ENCODE assay signal across 18 cellular contexts in the genomic region with DNA sequence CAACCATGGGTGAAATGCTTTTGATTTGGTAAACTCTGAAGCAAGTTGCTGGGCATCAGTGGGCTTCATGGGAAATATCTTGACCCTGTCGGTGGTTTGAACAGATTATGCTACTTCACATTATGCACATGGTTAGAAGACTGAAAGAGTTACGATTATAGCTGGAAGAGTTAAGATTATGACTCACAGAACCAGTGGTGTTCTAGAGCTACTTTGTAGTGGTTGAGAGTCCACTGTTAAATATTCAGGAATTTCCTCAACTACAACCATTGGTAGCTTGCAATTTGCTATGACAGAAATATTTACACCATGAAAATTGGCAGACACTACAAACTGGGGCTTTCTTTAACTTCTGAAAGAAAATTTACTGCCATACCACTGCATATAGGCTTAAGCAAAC.
"Had no signal": no experiment of that assay in that cellular context is flagged by ENCODE, and none has a peak within 500 bp of the region (broad histone marks: within the 10 kb centered on the region; RNA-seq: fewer than 3 reads in every experiment).

No MANE protein-coding gene starts in this region.

- H3K9me3 ChIP-seq: heart left ventricle, psoas muscle, suprapubic skin, thyroid gland had no signal

- H3K4me1 ChIP-seq: heart left ventricle, parathyroid adenoma, psoas muscle, suprapubic skin, thyroid gland had no signal

- H3K27me3 ChIP-seq: heart left ventricle, suprapubic skin, thyroid gland had no signal

- ATAC-seq: heart left ventricle; left lobe of liver; naive thymus-derived CD4-positive, alpha-beta T cell; psoas muscle; stimulated activated naive CD8-positive, alpha-beta T cell treated with anti-CD3 and anti-CD28 coated beads, Interleukin-15, Interleukin-2, amounts not matched to agents 100 U/mL and 50 U/mL, for 24 hours had no signal

- H3K36me3 ChIP-seq: heart left ventricle, suprapubic skin, thyroid gland had no signal

- H3K27ac ChIP-seq: coronary artery, heart left ventricle, parathyroid adenoma, psoas muscle, suprapubic skin, thyroid gland had no signal

- DNase-seq: effector CD4-positive, alpha-beta T cell; endodermal cell; erythroblast; heart left ventricle; hippocampal formation; kidney glomerular epithelial cell; mammary epithelial cell; naive thymus-derived CD4-positive, alpha-beta T cell; nephron progenitor cell; psoas muscle; small intestine; stimulated activated CD4-positive, alpha-beta T cell treated with anti-CD3 and anti-CD28 coated beads, Interleukin-12 subunit alpha, Interleukin-12 subunit beta, amount 100 ng/mL, for 4 hours; stimulated activated naive CD8-positive, alpha-beta T cell treated with anti-CD3 and anti-CD28 coated beads, Interleukin-15, Interleukin-2, amounts not matched to agents 100 U/mL and 50 U/mL, for 24 hours; thyroid gland had no signal

- H3K4me3 ChIP-seq: coronary artery, heart left ventricle, psoas muscle, suprapubic skin, thyroid gland had no signal
